ENCODE assay signal across 1 cellular context in genomic region chrX:110188701-110189558, GRCh38.
TF ChIP-seq lines count a peak whose summit lies in the region.

No MANE protein-coding gene starts in this region.

TF ChIP-seq in IMR-90, 13 proteins besides CTCF, POLR2A, EP300 and RAD21 (continued from another document):
- TF ChIP-seq RFX5 (IDR thresholded peaks at IDR 0.05; ENCODE audit: low read depth, low read length): no peak
- TF ChIP-seq MAFK (IDR thresholded peaks at IDR 0.05; ENCODE audit: low read depth, low read length): no peak
- TF ChIP-seq MXI1 (IDR thresholded peaks at IDR 0.05; ENCODE audit: borderline replicate concordance, low read depth, low read length): no peak
- no peak for TF ChIP-seq SMC3 (IDR thresholded peaks at IDR 0.05; ENCODE audit: low read depth, low read length)
- no peak for TF ChIP-seq CHD1 (IDR thresholded peaks at IDR 0.05; ENCODE audit: low read depth, low read length)
- TF ChIP-seq NFE2L2 (IDR thresholded peaks at IDR 0.05; ENCODE audit: low read depth, low read length): no peak
- TF ChIP-seq FOS (IDR thresholded peaks at IDR 0.05; ENCODE audit: low read depth, low read length): no peak
- TF ChIP-seq BHLHE40 (IDR thresholded peaks at IDR 0.05; ENCODE audit: low read depth, low read length): no peak
- TF ChIP-seq MAZ (IDR thresholded peaks at IDR 0.05; ENCODE audit: borderline replicate concordance, low read depth, low read length): no peak
- TF ChIP-seq RCOR1 (IDR thresholded peaks at IDR 0.05; ENCODE audit: insufficient replicate concordance, low read length): no peak
- TF ChIP-seq, protein P1, sequence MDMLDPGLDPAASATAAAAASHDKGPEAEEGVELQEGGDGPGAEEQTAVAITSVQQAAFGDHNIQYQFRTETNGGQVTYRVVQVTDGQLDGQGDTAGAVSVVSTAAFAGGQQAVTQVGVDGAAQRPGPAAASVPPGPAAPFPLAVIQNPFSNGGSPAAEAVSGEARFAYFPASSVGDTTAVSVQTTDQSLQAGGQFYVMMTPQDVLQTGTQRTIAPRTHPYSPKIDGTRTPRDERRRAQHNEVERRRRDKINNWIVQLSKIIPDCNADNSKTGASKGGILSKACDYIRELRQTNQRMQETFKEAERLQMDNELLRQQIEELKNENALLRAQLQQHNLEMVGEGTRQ (IDR thresholded peaks at IDR 0.05; ENCODE audit: low read depth, low read length): no peak
- TF ChIP-seq CEBPB (IDR thresholded peaks at IDR 0.05; ENCODE audit: low read depth, low read length): no peak
